23 cellular contexts compared by ENCODE assay signal in the genomic region with DNA sequence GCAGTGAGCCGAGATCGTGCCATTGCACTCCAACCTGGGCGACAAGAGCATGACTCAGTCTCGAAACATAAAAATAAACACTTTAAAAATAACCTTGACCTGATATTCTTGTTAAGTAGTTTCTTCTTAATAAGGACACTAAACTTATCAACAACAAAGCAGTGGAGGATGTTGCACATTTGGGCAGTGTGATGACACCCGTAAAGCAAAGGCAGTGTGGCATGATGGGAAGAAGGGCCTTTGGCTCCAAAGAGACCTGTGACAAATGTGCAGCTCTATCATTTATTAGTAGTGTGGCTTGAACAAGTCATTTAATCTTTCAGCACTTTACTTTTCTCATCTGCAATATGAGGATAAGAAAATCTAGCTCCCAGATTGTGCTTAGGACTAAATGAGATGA.
DNase-seq lines count a peak whose midpoint lies in the region; ATAC-seq and TF ChIP-seq lines count a peak whose summit lies in the region.
"Had no signal": no experiment of that assay in that cellular context is flagged by ENCODE, and none has a peak within 500 bp of the region (broad histone marks: within the 10 kb centered on the region; RNA-seq: fewer than 3 reads in every experiment).

No MANE protein-coding gene starts in this region.

- H3K4me1 ChIP-seq in right atrium auricular region (peaks cover 0 to 5% of the 10 kb centered on the region in 2 donors), A673 (ENCODE audit: insufficient read depth, low read length, poor library complexity, severe bottlenecking) (peaks cover 32% of the 10 kb centered on the region), BE2C (peaks cover 8% of the 10 kb centered on the region; the same call in 1 of the 2 replicates)
- H3K4me1 ChIP-seq: BLaER1 had no signal

- H3K4me3 ChIP-seq in right atrium auricular region, result no peak overlapping the region
- no peak overlapping the region for H3K4me3 ChIP-seq in A673 (ENCODE audit: low read depth, low read length, poor library complexity, severe bottlenecking)
- no peak overlapping the region for H3K4me3 ChIP-seq in SK-N-MC
- H3K4me3 ChIP-seq in BE2C (ENCODE audit: low read depth, low read length), result no peak overlapping the region
- H3K4me3 ChIP-seq: BLaER1, GM12878 had no signal

- CTCF ChIA-PET in A673 (lab: Charles Lee), result no interaction called here

- no peak overlapping the region for H3K27ac ChIP-seq in right atrium auricular region
- H3K27ac ChIP-seq in A673 (ENCODE audit: low read depth, low read length, poor library complexity, severe bottlenecking), result peak overlapping the region; percentile 96
- peak overlapping the region; percentile 99 for H3K27ac ChIP-seq in SK-N-MC
- H3K27ac ChIP-seq: BLaER1 had no signal

- ATAC-seq in Right ventricle myocardium superior (ENCODE audit: poor library complexity), result peak; percentile 81
- ATAC-seq in left ventricle myocardium superior, result peak; percentile 90
- no peak for ATAC-seq in GM21447 (IDR thresholded peaks at IDR 0.05; ENCODE audit: unreplicated experiment)
- ATAC-seq: GM12878 had no signal

- H3K27me3 ChIP-seq in right atrium auricular region (no peaks in the 10 kb centered on the region), A673 (replicated peaks; ENCODE audit: insufficient read depth, low read depth, low read length, poor library complexity) (no peaks in the 10 kb centered on the region), BE2C (no peaks in the 10 kb centered on the region)
- H3K27me3 ChIP-seq: BLaER1 had no signal

- peak overlapping the region; percentile 37 for H3K9ac ChIP-seq in SK-N-MC (ENCODE audit: insufficient read length)
- H3K9ac ChIP-seq: BLaER1 had no signal

- POLR2A ChIA-PET in A673 (lab: Charles Lee; ENCODE audit: low non-redundant PET), result no interaction called here

- H3K9me3 ChIP-seq in right atrium auricular region (no peaks in the 10 kb centered on the region), A673 (ENCODE audit: low read depth, low read length, poor library complexity, severe bottlenecking) (no peaks in the 10 kb centered on the region), SK-N-MC (ENCODE audit: low read depth, low read length) (no peaks in the 10 kb centered on the region), BE2C (no peaks in the 10 kb centered on the region)
- H3K9me3 ChIP-seq: BLaER1 had no signal

- H3K36me3 ChIP-seq in right atrium auricular region, result no peaks in the 10 kb centered on the region
- no peaks in the 10 kb centered on the region for H3K36me3 ChIP-seq in A673 (ENCODE audit: insufficient read depth, low read length, poor library complexity, severe bottlenecking)
- H3K36me3 ChIP-seq in SK-N-MC (ENCODE audit: insufficient read depth, low read length), result no peaks in the 10 kb centered on the region
- no peaks in the 10 kb centered on the region for H3K36me3 ChIP-seq in BE2C
- H3K36me3 ChIP-seq: BLaER1 had no signal

- no TSS peak for BruUV-seq in A673 (replicated peaks; lab: Mats Ljungman, UMichigan)

- intact Hi-C loops in Right ventricle myocardium superior (cut with DNase I), result no loop called here
- intact Hi-C loops in A673 (cut with micrococcal nuclease; ENCODE audit: unreplicated experiment), result loop anchor here (2.0 to 10.0 kb wide), 4 partner anchors 64 to 1320 kb away; no protein-coding TSS in a partner anchor
- intact Hi-C loops in left ventricle myocardium superior (cut with micrococcal nuclease), result no loop called here

- DNase-seq in Right ventricle myocardium superior (no peak), right atrium auricular region (ENCODE audit: low spot score) (no peak), A673 (ENCODE audit: low spot score) (no peak), SK-N-MC (ENCODE audit: low read depth, low spot score) (no peak), left ventricle myocardium superior (no peak), BE2C (no peak)
- DNase-seq: 8988T; AML-193; C1 segment of cervical spinal cord; CD4-positive, alpha-beta memory T cell; CD4-positive, CD25-positive, alpha-beta regulatory T cell; CD8-positive, alpha-beta memory T cell; COR-L47; DMS 273 treated with DMSO at 0.1 percent for 48 hours; DMS153; DMS53; DMS79; DND-41; EL; GDM1 had no signal

- TF ChIP-seq CTCF in right atrium auricular region (IDR thresholded peaks at IDR 0.05), result no peak
- no peak for TF ChIP-seq CTCF in A673 (conservative IDR thresholded peaks at IDR 0.05; ENCODE audit: low read depth, low read length)
- no peak for TF ChIP-seq CTCF in BE2C (IDR thresholded peaks at IDR 0.05; ENCODE audit: low read depth, low read length)

Comparison
In these comparisons a context has a peak if more than half of its experiments do, and no peak if none do; other contexts are left out.
1. H3K27ac ChIP-seq: peak in A673 (single experiment) and SK-N-MC (single experiment); none in right atrium auricular region (0 of 2).